Comparison of ENCODE assay signal across 15 cellular contexts in the genomic region with DNA sequence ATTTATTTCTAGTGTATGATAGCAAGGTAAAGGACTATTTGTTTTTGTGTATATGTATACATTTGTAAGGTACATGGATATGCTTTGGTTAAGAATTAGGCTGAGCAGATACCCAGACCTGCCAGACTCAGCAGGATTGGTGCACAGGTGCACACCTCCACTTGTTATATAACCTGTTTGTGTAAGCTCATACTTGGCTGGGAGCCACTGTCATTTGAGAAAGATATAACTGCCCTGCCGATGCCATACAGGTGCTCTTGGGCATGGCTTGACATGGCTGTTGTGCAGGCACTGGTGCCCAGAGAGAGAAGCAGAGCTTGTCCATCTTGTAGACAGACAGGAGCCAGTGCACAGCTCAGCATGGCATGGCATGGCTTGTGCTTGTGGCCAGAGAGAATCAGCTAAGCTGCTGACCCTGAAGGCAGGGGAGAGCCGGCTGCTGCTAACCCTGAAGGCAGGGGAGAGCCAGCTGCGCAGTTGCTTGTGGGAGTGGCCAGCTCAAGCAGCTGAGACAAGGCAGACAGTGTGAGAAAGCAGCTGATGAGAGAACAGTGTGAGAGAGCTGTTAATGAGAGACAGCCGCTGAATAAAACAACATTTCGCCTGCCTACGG.
DNase-seq lines count a peak whose midpoint lies in the region; ATAC-seq, FAIRE-seq and TF ChIP-seq lines count a peak whose summit lies in the region.
"Had no signal": no experiment of that assay in that cellular context is flagged by ENCODE, and none has a peak within 500 bp of the region (broad histone marks: within the 10 kb centered on the region; RNA-seq: fewer than 3 reads in every experiment).

No MANE protein-coding gene starts in this region.

- peak; percentile 86 for DNase-seq in COLO668 (lab: John Stamatoyannopoulos, UW; ENCODE audit: unreplicated experiment)
- peak; percentile 91 for DNase-seq in NCI-H1105 (lab: John Stamatoyannopoulos, UW)
- peak; percentile 57 for DNase-seq in NCI-H526 treated with DMSO at 0.1 percent for 48 hours (lab: John Stamatoyannopoulos, UW)
- DNase-seq in glutamatergic neuron, result peak; percentile 71
- DNase-seq in H54 (ENCODE audit: insufficient read length, low spot score), result no peak
- no peak for DNase-seq in SIG-M5 treated with dmso at 0.1 percent for 504 hours (lab: John Stamatoyannopoulos, UW; ENCODE audit: unreplicated experiment)
- DNase-seq: activated CD4-positive, alpha-beta T cell treated with anti-CD3 and anti-CD28 coated beads, Interleukin-2, amount 10 ng/mL, durations not matched to agents 7 days and 5 days; activated gamma-delta T cell; natural killer cell; NCI-H1694 treated with DMSO at 0.1 percent for 48 hours; stimulated activated CD4-positive, alpha-beta T cell treated with anti-CD3 and anti-CD28 coated beads, Interleukin-12 subunit alpha, Interleukin-12 subunit beta, amount 100 ng/mL, for 4 hours had no signal

- no peak for TF ChIP-seq POLR2A in H54 (IDR thresholded peaks at IDR 0.05; ENCODE audit: low read depth, low read length)

- H3K36me3 Mint-ChIP-seq in glutamatergic neuron (ENCODE audit: unreplicated experiment), result no peaks in the 10 kb centered on the region
- H3K36me3 Mint-ChIP-seq: natural killer cell had no signal

- H3K27ac Mint-ChIP-seq in glutamatergic neuron (ENCODE audit: unreplicated experiment), result peak overlapping the region; percentile 89
- H3K27ac Mint-ChIP-seq: activated CD4-positive, alpha-beta T cell treated with anti-CD3 and anti-CD28 coated beads, Interleukin-2, amount 10 ng/mL, durations not matched to agents 7 days and 5 days; B cell; natural killer cell had no signal

- no peak overlapping the region for H3K4me3 Mint-ChIP-seq in glutamatergic neuron (ENCODE audit: unreplicated experiment)
- H3K4me3 Mint-ChIP-seq: activated CD4-positive, alpha-beta T cell treated with anti-CD3 and anti-CD28 coated beads, Interleukin-2, amount 10 ng/mL, durations not matched to agents 7 days and 5 days; natural killer cell had no signal

- no peak for TF ChIP-seq CTCF in glutamatergic neuron (IDR thresholded peaks at IDR 0.05; ENCODE audit: partially characterized antibody, unreplicated experiment)

- H3K4me1 Mint-ChIP-seq in glutamatergic neuron (ENCODE audit: low read depth, unreplicated experiment), result peaks cover 8% of the 10 kb centered on the region

- ATAC-seq in GM21367 (IDR thresholded peaks at IDR 0.05; ENCODE audit: unreplicated experiment) (no peak), HG03565 (IDR thresholded peaks at IDR 0.05; ENCODE audit: unreplicated experiment) (no peak)
- ATAC-seq: natural killer cell had no signal

- FAIRE-seq in H54 (lab: Jason Lieb, UNC), result no peak
- FAIRE-seq: H1 had no signal

- H3K9me3 Mint-ChIP-seq in glutamatergic neuron (ENCODE audit: unreplicated experiment), result no peaks in the 10 kb centered on the region
- H3K9me3 Mint-ChIP-seq: activated CD4-positive, alpha-beta T cell treated with anti-CD3 and anti-CD28 coated beads, Interleukin-2, amount 10 ng/mL, durations not matched to agents 7 days and 5 days; natural killer cell had no signal

- H3K27me3 Mint-ChIP-seq in glutamatergic neuron (ENCODE audit: unreplicated experiment), result peaks cover 2% of the 10 kb centered on the region
- H3K27me3 Mint-ChIP-seq: activated CD4-positive, alpha-beta T cell treated with anti-CD3 and anti-CD28 coated beads, Interleukin-2, amount 10 ng/mL, durations not matched to agents 7 days and 5 days; B cell had no signal

Comparison
In these comparisons a context has a peak if more than half of its experiments do, and no peak if none do; other contexts are left out.
1. DNase-seq: peak in COLO668 (single experiment), NCI-H1105 (single experiment), NCI-H526 treated with DMSO at 0.1 percent for 48 hours (single experiment) and glutamatergic neuron (single experiment); none in H54 (single experiment) and SIG-M5 treated with dmso at 0.1 percent for 504 hours (single experiment).